8 cellular contexts compared by ENCODE assay signal in genomic region chr1:174999216-174999925, GRCh38. TPM values are rescaled to one million over a fixed set of nuclear protein-coding genes. Genes with fewer than 3 reads are reported as not detected.
DNase-seq lines count a peak whose midpoint lies in the region; ATAC-seq and TF ChIP-seq lines count a peak whose summit lies in the region.

No MANE protein-coding gene starts in this region.

- H3K4me1 Mint-ChIP-seq in T-cell (peaks cover 37 to 51% (median 47%) of the 10 kb centered on the region in 3 donors), progenitor cell of endocrine pancreas (ENCODE audit: low read depth) (peaks cover 31% of the 10 kb centered on the region)

- no peak overlapping the region for H3K4me3 Mint-ChIP-seq in T-cell
- H3K4me3 Mint-ChIP-seq in progenitor cell of endocrine pancreas (ENCODE audit: low read depth): no peak overlapping the region

- DNase-seq in NCI-H146 treated with DMSO at 0.1 percent for 48 hours (lab: John Stamatoyannopoulos, UW; ENCODE audit: unreplicated experiment) (peak; percentile 96), T-cell (peak; percentile 90 to 99 (median 97)), amygdala (lab: John Stamatoyannopoulos, UW) (peak; percentile 93 to 100 (median 98)), left ventricle myocardium superior (peak; percentile 98), progenitor cell of endocrine pancreas (ENCODE audit: low spot score, unreplicated experiment) (peak; percentile 93), ureter (ENCODE audit: low spot score) (peak; percentile 98)

- no peaks in the 10 kb centered on the region for H3K9me3 Mint-ChIP-seq in T-cell
- no peaks in the 10 kb centered on the region for H3K9me3 Mint-ChIP-seq in progenitor cell of endocrine pancreas (ENCODE audit: low read depth)

- POLR2A ChIA-PET in T-cell (lab: Charles Lee): interaction anchor here (0.6 to 2.9 kb wide), 19 partner anchors 10 to 1284 kb away, joined by 3 to 58 read pairs (median 5); partner anchors contain the start of genes MRPS14 (in 2 of the 2) and KLHL20 (in 1 of the 2)

- H3K27ac Mint-ChIP-seq in T-cell (no peak overlapping the region), progenitor cell of endocrine pancreas (no peak overlapping the region)

- CTCF ChIA-PET in T-cell (lab: Charles Lee): interaction anchor here (0.6 to 3.8 kb wide), 19 partner anchors 10 to 228 kb away, joined by 3 to 35 read pairs (median 7); partner anchors contain the start of genes KIAA0040 (in 1 of the 2) and MRPS14 (in 1 of the 2)

- intact Hi-C loops in left ventricle myocardium superior (cut with micrococcal nuclease): loop anchor here (5.0 kb wide), 1 partner anchor 227 kb away; no protein-coding TSS in a partner anchor

- peak; percentile 81 for ATAC-seq in GM18498 (IDR thresholded peaks at IDR 0.05; ENCODE audit: unreplicated experiment)
- peak; percentile 78 for ATAC-seq in HG02884 (IDR thresholded peaks at IDR 0.05; ENCODE audit: unreplicated experiment)
- peak; percentile 78 to 85 (median 80) for ATAC-seq in T-cell (replicated peaks in 1 of 4)
- peak; percentile 91 for ATAC-seq in left ventricle myocardium superior

- peaks cover 7% of the 10 kb centered on the region for H3K36me3 Mint-ChIP-seq in T-cell
- H3K36me3 Mint-ChIP-seq in progenitor cell of endocrine pancreas (ENCODE audit: insufficient read depth): no peaks in the 10 kb centered on the region

- H3K27me3 Mint-ChIP-seq in T-cell (no peaks in the 10 kb centered on the region), progenitor cell of endocrine pancreas (no peaks in the 10 kb centered on the region)

- no peak for TF ChIP-seq CTCF in progenitor cell of endocrine pancreas (IDR thresholded peaks at IDR 0.05; ENCODE audit: unreplicated experiment)

RNA-seq across cellular contexts. Expression of gene CACYBP, which starts 0.4 kb away (rescaled TPM):
- total RNA-seq in T-cell: 10 to 100 TPM; 60.3 to 91.7 (median 75.8) TPM
- 92.5 TPM for total RNA-seq in left ventricle myocardium superior
- total RNA-seq in progenitor cell of endocrine pancreas: 91.5 and 116 TPM in 2 replicates
- 54.1 TPM for total RNA-seq in ureter

RNA-seq across cellular contexts. Expression of gene MRPS14, which starts 23.9 kb away (rescaled TPM):
- total RNA-seq in T-cell (10 to 100 TPM; 14.3 to 28.8 (median 25.8) TPM), left ventricle myocardium superior (29.5 TPM), progenitor cell of endocrine pancreas (27.5 and 29.8 TPM in 2 replicates), ureter (39.8 TPM)

Comparison
In these comparisons a context has a peak if more than half of its experiments do, and no peak if none do; other contexts are left out.
1. Peak in every context shown above with its lines: DNase-seq and ATAC-seq.